Comparison of ENCODE assay signal across 17 cellular contexts in the genomic region with DNA sequence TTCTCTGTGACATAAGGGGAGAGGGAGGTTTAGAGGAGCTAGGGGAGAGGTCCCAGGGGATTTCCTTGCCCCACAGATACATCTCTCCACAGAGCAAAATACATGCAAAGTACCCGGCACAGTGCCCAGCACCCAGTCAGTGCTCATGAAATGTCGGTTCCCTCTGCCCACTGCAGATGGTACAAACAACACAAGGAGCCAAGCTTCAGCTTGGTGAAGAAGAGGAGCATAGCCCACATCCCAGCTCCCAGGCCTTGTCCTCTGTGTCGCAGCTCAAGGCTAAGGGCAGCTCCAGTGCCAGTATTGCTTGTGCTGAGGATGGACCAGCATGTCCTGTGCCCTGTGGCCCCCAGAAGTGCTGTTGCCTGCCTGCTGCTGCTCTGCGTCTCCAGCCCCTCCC. TPM values are rescaled to one million over a fixed set of nuclear protein-coding genes. Genes with fewer than 3 reads are reported as not detected.
DNase-seq lines count a peak whose midpoint lies in the region; ATAC-seq and TF ChIP-seq lines count a peak whose summit lies in the region.
"Had no signal": no experiment of that assay in that cellular context is flagged by ENCODE, and none has a peak within 500 bp of the region (broad histone marks: within the 10 kb centered on the region; RNA-seq: fewer than 3 reads in every experiment).

No MANE protein-coding gene starts in this region.

- no peaks in the 10 kb centered on the region for H3K4me1 Mint-ChIP-seq in activated CD8-positive, alpha-beta memory T cell treated with anti-CD3 and anti-CD28 coated beads, Interleukin-2, amount 10 ng/mL, durations not matched to agents 7 days and 5 days
- no peaks in the 10 kb centered on the region for H3K4me1 Mint-ChIP-seq in activated T-cell treated with anti-CD3 and anti-CD28 coated beads, Interleukin-2, amount 50 U/mL, for 72 hours (ENCODE audit: low read depth)
- H3K4me1 Mint-ChIP-seq: CD4-positive, alpha-beta memory T cell had no signal

- H3K9me3 ChIP-seq in neuronal stem cell (replicated peaks in 1 of 2; ENCODE audit: control insufficient read depth in 2 of 2, insufficient read depth in 1 of 2, low read depth in 1 of 2, low read length in 2 of 2) (no peaks in the 10 kb centered on the region), left lung (no peaks in the 10 kb centered on the region)
- H3K9me3 ChIP-seq: BE2C, HAP-1 had no signal

- H3K4me3 Mint-ChIP-seq in activated CD8-positive, alpha-beta memory T cell treated with anti-CD3 and anti-CD28 coated beads, Interleukin-2, amount 10 ng/mL, durations not matched to agents 7 days and 5 days: no peak overlapping the region
- H3K4me3 Mint-ChIP-seq in activated T-cell treated with anti-CD3 and anti-CD28 coated beads, Interleukin-2, amount 50 U/mL, for 72 hours: no peak overlapping the region
- H3K4me3 Mint-ChIP-seq: CD4-positive, alpha-beta memory T cell had no signal

- H3K36me3 Mint-ChIP-seq in activated CD8-positive, alpha-beta memory T cell treated with anti-CD3 and anti-CD28 coated beads, Interleukin-2, amount 10 ng/mL, durations not matched to agents 7 days and 5 days: no peaks in the 10 kb centered on the region
- H3K36me3 Mint-ChIP-seq in activated T-cell treated with anti-CD3 and anti-CD28 coated beads, Interleukin-2, amount 50 U/mL, for 72 hours (ENCODE audit: insufficient read depth in 2 of 2): no peaks in the 10 kb centered on the region

- TF ChIP-seq CTCF in left lung (IDR thresholded peaks at IDR 0.05): no peak

- H3K23ac ChIP-seq in neuronal stem cell (ENCODE audit: low read depth, low read length, poor library complexity): no peak overlapping the region

- no peak overlapping the region for H2BK5ac ChIP-seq in neuronal stem cell (ENCODE audit: low read length)

- peaks cover 17% of the 10 kb centered on the region for H3K27me3 Mint-ChIP-seq in activated CD8-positive, alpha-beta memory T cell treated with anti-CD3 and anti-CD28 coated beads, Interleukin-2, amount 10 ng/mL, durations not matched to agents 7 days and 5 days
- no peaks in the 10 kb centered on the region for H3K27me3 Mint-ChIP-seq in activated T-cell treated with anti-CD3 and anti-CD28 coated beads, Interleukin-2, amount 50 U/mL, for 72 hours (ENCODE audit: low read depth)

- H3K9me3 Mint-ChIP-seq in activated CD8-positive, alpha-beta memory T cell treated with anti-CD3 and anti-CD28 coated beads, Interleukin-2, amount 10 ng/mL, durations not matched to agents 7 days and 5 days (ENCODE audit: low read depth): no peaks in the 10 kb centered on the region
- H3K9me3 Mint-ChIP-seq in activated T-cell treated with anti-CD3 and anti-CD28 coated beads, Interleukin-2, amount 50 U/mL, for 72 hours: no peaks in the 10 kb centered on the region

- H3K9ac ChIP-seq in neuronal stem cell (ENCODE audit: low read depth, low read length, poor library complexity): peak overlapping the region; percentile 14

- H4K8ac ChIP-seq in neuronal stem cell (ENCODE audit: low read depth, low read length): no peak overlapping the region

- no peak for ATAC-seq in activated CD8-positive, alpha-beta memory T cell treated with anti-CD3 and anti-CD28 coated beads, Interleukin-2, amount 10 ng/mL, durations not matched to agents 7 days and 5 days
- no peak for ATAC-seq in left lung
- ATAC-seq in activated T-cell treated with anti-CD3 and anti-CD28 coated beads, Interleukin-2, amount 50 U/mL, for 72 hours (replicated peaks in 1 of 2): no peak
- ATAC-seq: A549 had no signal

- intact Hi-C loops in left lung (cut with DNase I): no loop called here

- no CpG with 5 or more reads among the region's 4 CpGs for WGBS in neuronal stem cell (ENCODE audit: extremely low coverage in 2 of 2, insufficient read length in 2 of 2, insufficient replicate concordance in 1 of 2), 2 donors

- H2AFZ ChIP-seq in neuronal stem cell (ENCODE audit: low read length): no peak overlapping the region

- H3K4me1 ChIP-seq in neuronal stem cell (ENCODE audit: control insufficient read depth in 2 of 2, insufficient read depth in 1 of 2, low read depth in 1 of 2, low read length in 2 of 2) (no peaks in the 10 kb centered on the region), left lung (no peaks in the 10 kb centered on the region)
- H3K4me1 ChIP-seq: A549, BE2C, HAP-1 had no signal

- H3K14ac ChIP-seq in neuronal stem cell (ENCODE audit: low read length): no peak overlapping the region

- no peak overlapping the region for H2AK5ac ChIP-seq in neuronal stem cell (ENCODE audit: low read depth, low read length)

- H3K27ac ChIP-seq in neuronal stem cell (replicated peaks; ENCODE audit: low read length) (no peak overlapping the region), left lung (no peak overlapping the region)
- H3K27ac ChIP-seq: A549, C4-2B had no signal

- no peak overlapping the region for H2BK15ac ChIP-seq in neuronal stem cell (ENCODE audit: low read length)

- no peak overlapping the region for H3K27ac Mint-ChIP-seq in activated CD8-positive, alpha-beta memory T cell treated with anti-CD3 and anti-CD28 coated beads, Interleukin-2, amount 10 ng/mL, durations not matched to agents 7 days and 5 days
- H3K27ac Mint-ChIP-seq in activated T-cell treated with anti-CD3 and anti-CD28 coated beads, Interleukin-2, amount 50 U/mL, for 72 hours: no peak overlapping the region
- H3K27ac Mint-ChIP-seq: CD4-positive, alpha-beta memory T cell had no signal

- no peak overlapping the region for H3K4ac ChIP-seq in neuronal stem cell (ENCODE audit: low read length)

- no peaks in the 10 kb centered on the region for H3K79me1 ChIP-seq in neuronal stem cell (ENCODE audit: low read depth, low read length)

- no peak overlapping the region for H2BK12ac ChIP-seq in neuronal stem cell (ENCODE audit: low read length)

- DNase-seq in activated CD8-positive, alpha-beta memory T cell treated with anti-CD3 and anti-CD28 coated beads, Interleukin-2, amount 10 ng/mL, durations not matched to agents 7 days and 5 days: peak; percentile 8
- DNase-seq in ecto neural progenitor cell (ENCODE audit: low spot score) (peak; percentile 46), neuronal stem cell (ENCODE audit: low spot score) (no peak), COLO829 (ENCODE audit: low spot score) (no peak), left lung (no peak)
- no peak for DNase-seq in activated T-cell treated with anti-CD3 and anti-CD28 coated beads, Interleukin-2, amount 50 U/mL, for 72 hours
- DNase-seq: BE2C; CD4-positive, alpha-beta memory T cell; COR-L47; DMS153; DMS79 treated with DMSO at 0.1 percent for 48 hours; EL; GOT3; IMR-90 had no signal

- no peak overlapping the region for H3K4me3 ChIP-seq in neuronal stem cell (ENCODE audit: low read length in 2 of 2)
- H3K4me3 ChIP-seq in left lung: no peak overlapping the region
- H3K4me3 ChIP-seq: A549, HAP-1 had no signal

- no peak overlapping the region for H2BK120ac ChIP-seq in neuronal stem cell (ENCODE audit: low read depth, low read length)

- CTCF ChIA-PET in activated CD8-positive, alpha-beta memory T cell treated with anti-CD3 and anti-CD28 coated beads, Interleukin-2, amount 10 ng/mL, durations not matched to agents 7 days and 5 days (lab: Charles Lee): no interaction called here

- H4K91ac ChIP-seq in neuronal stem cell (ENCODE audit: low read depth, low read length, poor library complexity): no peak overlapping the region

- H3K27me3 ChIP-seq in neuronal stem cell (ENCODE audit: control insufficient read depth in 3 of 3, insufficient read depth in 3 of 3, low read depth in 1 of 3, low read length in 3 of 3): peaks cover 0 to 3% (median 0%) of the 10 kb centered on the region in 3 experiments
- peaks cover 0 to 9% of the 10 kb centered on the region in 2 donors for H3K27me3 ChIP-seq in left lung

- H3K18ac ChIP-seq in neuronal stem cell (ENCODE audit: low read length): peak overlapping the region; percentile 5

- H3K36me3 ChIP-seq in neuronal stem cell (replicated peaks in 1 of 2; ENCODE audit: control insufficient read depth in 2 of 2, insufficient read depth in 2 of 2, low read length in 2 of 2) (no peaks in the 10 kb centered on the region), left lung (no peaks in the 10 kb centered on the region)
- H3K36me3 ChIP-seq: BE2C, HAP-1 had no signal

- H3K4me2 ChIP-seq in neuronal stem cell (ENCODE audit: insufficient read depth, low read length, poor library complexity, severe bottlenecking): no peak overlapping the region
- H3K4me2 ChIP-seq: A549 had no signal

RNA-seq across cellular contexts. Expression of a gene that starts 35.0 kb away (rescaled TPM):
- 100 to 1,000 TPM in 1 of 2 experiments, 10 to 100 TPM in 1; 78.2 to 109 TPM for total RNA-seq in activated CD8-positive, alpha-beta memory T cell treated with anti-CD3 and anti-CD28 coated beads, Interleukin-2, amount 10 ng/mL, durations not matched to agents 7 days and 5 days
- polyA plus RNA-seq in neuronal stem cell (2013, experiment 1 of 2): 49.0 TPM
- polyA plus RNA-seq in neuronal stem cell (2013, experiment 2 of 2): 45.6 TPM
- 10 to 100 TPM; 48.1 to 80.9 TPM for total RNA-seq in left lung
- 10 to 100 TPM; 64.1 to 75.3 TPM for total RNA-seq in activated T-cell treated with anti-CD3 and anti-CD28 coated beads, Interleukin-2, amount 50 U/mL, for 72 hours

RNA-seq across cellular contexts. Expression of a gene that starts 52.7 kb away (rescaled TPM):
- total RNA-seq in activated CD8-positive, alpha-beta memory T cell treated with anti-CD3 and anti-CD28 coated beads, Interleukin-2, amount 10 ng/mL, durations not matched to agents 7 days and 5 days: 10 to 100 TPM; 28.8 to 34.9 TPM
- polyA plus RNA-seq in neuronal stem cell (2013, experiment 1 of 2): 9.9 TPM
- 10.7 TPM for polyA plus RNA-seq in neuronal stem cell (2013, experiment 2 of 2)
- total RNA-seq in left lung: 10 to 100 TPM; 29.0 to 32.1 TPM
- 10 to 100 TPM; 19.2 to 20.3 TPM for total RNA-seq in activated T-cell treated with anti-CD3 and anti-CD28 coated beads, Interleukin-2, amount 50 U/mL, for 72 hours

Comparison
In these comparisons a context has a peak if more than half of its experiments do, and no peak if none do; other contexts are left out.
1. DNase-seq: peak in activated CD8-positive, alpha-beta memory T cell treated with anti-CD3 and anti-CD28 coated beads, Interleukin-2, amount 10 ng/mL, durations not matched to agents 7 days and 5 days (single experiment) and ecto neural progenitor cell (single experiment); none in neuronal stem cell (single experiment), COLO829 (single experiment), left lung (0 of 2) and activated T-cell treated with anti-CD3 and anti-CD28 coated beads, Interleukin-2, amount 50 U/mL, for 72 hours (0 of 2).